Comparison of ENCODE assay signal across 1 cellular context in the genomic region with DNA sequence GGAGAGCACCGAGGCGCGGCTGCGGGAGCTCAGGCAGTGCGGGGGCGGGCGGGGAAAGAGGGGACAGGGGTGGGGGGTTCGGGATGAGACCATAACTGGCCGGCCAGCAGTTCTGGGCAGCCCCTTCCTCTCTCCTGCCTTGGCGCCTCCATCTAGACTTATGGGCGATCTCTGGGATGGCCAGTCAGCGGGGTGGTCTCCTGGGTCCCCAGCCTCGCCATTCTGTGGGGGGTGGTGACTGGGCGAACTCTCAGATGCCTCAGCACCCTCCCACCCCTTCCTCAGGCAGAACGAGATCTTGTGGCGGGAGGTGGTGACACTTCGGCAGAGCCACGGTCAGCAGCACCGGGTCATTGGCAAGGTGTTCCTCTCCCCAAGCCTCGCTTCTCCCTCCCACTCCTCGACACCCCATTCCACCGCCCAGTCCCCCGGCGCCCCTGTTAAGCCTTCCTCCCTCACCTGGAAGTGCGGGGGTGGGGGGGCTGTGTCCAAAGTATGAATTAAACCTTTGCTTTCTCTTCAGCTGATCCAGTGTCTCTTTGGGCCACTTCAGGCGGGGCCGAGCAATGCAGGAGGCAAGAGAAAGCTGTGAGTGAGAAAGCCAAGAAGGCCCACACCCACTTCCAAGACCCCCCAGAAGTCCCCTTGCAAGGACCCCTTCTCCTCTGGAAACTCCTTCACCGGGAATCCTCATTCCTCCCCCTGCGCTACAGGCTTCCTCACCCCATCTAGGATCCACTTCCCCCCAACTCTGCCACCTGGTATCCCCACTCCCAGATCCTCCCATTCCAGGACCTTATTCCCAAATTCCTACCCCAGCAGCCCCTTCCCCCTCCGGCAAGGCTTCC.
TF ChIP-seq lines count a peak whose summit lies in the region.

No MANE protein-coding gene starts in this region.

TF ChIP-seq in WTC11, 78 proteins besides CTCF, POLR2A, EP300 and RAD21:
- TF ChIP-seq, protein P1, sequence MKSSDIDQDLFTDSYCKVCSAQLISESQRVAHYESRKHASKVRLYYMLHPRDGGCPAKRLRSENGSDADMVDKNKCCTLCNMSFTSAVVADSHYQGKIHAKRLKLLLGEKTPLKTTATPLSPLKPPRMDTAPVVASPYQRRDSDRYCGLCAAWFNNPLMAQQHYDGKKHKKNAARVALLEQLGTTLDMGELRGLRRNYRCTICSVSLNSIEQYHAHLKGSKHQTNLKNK (CRISPR knock-in tag; IDR thresholded peaks at IDR 0.05) = no peak
- TF ChIP-seq, protein P2, sequence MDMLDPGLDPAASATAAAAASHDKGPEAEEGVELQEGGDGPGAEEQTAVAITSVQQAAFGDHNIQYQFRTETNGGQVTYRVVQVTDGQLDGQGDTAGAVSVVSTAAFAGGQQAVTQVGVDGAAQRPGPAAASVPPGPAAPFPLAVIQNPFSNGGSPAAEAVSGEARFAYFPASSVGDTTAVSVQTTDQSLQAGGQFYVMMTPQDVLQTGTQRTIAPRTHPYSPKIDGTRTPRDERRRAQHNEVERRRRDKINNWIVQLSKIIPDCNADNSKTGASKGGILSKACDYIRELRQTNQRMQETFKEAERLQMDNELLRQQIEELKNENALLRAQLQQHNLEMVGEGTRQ (CRISPR knock-in tag; IDR thresholded peaks at IDR 0.05) = no peak
- TF ChIP-seq, protein P3, sequence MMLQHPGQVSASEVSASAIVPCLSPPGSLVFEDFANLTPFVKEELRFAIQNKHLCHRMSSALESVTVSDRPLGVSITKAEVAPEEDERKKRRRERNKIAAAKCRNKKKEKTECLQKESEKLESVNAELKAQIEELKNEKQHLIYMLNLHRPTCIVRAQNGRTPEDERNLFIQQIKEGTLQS (CRISPR knock-in tag; conservative IDR thresholded peaks at IDR 0.05) = no peak
- TF ChIP-seq TEAD1 (CRISPR knock-in tag; IDR thresholded peaks at IDR 0.05) (no peak), RELA (CRISPR knock-in tag; IDR thresholded peaks at IDR 0.05; ENCODE audit: borderline replicate concordance) (no peak), HMGA2 (CRISPR knock-in tag; IDR thresholded peaks at IDR 0.05) (no peak), PRRX2 (CRISPR knock-in tag; IDR thresholded peaks at IDR 0.05) (no peak), ZNF396 (CRISPR knock-in tag; IDR thresholded peaks at IDR 0.05; ENCODE audit: borderline replicate concordance) (no peak), SMAD4 (CRISPR knock-in tag; IDR thresholded peaks at IDR 0.05) (no peak), FOXJ3 (CRISPR knock-in tag; IDR thresholded peaks at IDR 0.05; ENCODE audit: borderline replicate concordance) (no peak), GRHL2 (CRISPR knock-in tag; IDR thresholded peaks at IDR 0.05; ENCODE audit: insufficient replicate concordance, severe bottlenecking) (no peak), NR1H2 (CRISPR knock-in tag; IDR thresholded peaks at IDR 0.05) (no peak), EMX1 (CRISPR knock-in tag; IDR thresholded peaks at IDR 0.05) (no peak), NFYB (CRISPR knock-in tag; conservative IDR thresholded peaks at IDR 0.05; ENCODE audit: low read depth) (no peak), OVOL2 (CRISPR knock-in tag; IDR thresholded peaks at IDR 0.05; ENCODE audit: borderline replicate concordance) (no peak), TCF7 (CRISPR knock-in tag; IDR thresholded peaks at IDR 0.05; ENCODE audit: low read depth) (no peak)
- TF ChIP-seq, protein P4, sequence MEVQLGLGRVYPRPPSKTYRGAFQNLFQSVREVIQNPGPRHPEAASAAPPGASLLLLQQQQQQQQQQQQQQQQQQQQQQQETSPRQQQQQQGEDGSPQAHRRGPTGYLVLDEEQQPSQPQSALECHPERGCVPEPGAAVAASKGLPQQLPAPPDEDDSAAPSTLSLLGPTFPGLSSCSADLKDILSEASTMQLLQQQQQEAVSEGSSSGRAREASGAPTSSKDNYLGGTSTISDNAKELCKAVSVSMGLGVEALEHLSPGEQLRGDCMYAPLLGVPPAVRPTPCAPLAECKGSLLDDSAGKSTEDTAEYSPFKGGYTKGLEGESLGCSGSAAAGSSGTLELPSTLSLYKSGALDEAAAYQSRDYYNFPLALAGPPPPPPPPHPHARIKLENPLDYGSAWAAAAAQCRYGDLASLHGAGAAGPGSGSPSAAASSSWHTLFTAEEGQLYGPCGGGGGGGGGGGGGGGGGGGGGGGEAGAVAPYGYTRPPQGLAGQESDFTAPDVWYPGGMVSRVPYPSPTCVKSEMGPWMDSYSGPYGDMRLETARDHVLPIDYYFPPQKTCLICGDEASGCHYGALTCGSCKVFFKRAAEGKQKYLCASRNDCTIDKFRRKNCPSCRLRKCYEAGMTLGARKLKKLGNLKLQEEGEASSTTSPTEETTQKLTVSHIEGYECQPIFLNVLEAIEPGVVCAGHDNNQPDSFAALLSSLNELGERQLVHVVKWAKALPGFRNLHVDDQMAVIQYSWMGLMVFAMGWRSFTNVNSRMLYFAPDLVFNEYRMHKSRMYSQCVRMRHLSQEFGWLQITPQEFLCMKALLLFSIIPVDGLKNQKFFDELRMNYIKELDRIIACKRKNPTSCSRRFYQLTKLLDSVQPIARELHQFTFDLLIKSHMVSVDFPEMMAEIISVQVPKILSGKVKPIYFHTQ (CRISPR knock-in tag; IDR thresholded peaks at IDR 0.05) = no peak
- TF ChIP-seq, protein P5, sequence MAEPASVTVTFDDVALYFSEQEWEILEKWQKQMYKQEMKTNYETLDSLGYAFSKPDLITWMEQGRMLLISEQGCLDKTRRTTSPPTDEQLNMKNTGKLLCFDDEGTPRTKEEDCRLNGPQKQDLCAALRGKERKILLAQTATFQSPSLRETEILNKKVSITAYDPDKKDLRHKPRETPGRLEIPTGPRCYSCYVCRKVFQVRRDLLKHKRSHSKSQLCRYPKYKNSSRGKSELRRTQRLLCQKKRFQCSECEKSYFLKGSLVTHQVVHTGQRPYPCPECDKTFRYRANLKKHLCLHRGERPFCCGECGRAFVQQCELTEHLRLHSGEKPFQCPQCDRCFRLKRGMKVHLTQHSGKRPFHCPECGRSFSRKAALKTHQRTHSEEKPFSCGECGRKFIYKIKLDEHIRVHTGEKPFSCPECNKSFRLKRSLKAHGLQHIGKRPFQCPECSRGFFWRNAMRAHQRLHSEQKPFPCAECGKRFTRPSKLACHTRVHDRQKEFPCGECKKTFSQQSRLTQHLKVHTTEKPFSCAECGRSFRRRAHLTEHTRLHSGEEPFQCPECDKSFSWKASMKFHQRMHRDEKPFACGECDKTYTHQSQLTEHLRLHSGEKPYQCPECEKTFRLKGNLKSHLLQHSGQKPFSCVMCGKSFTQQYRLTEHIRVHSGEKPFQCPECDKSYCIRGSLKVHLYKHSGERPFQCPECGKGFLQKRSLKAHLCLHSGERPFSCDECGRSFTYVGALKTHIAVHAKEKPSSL (CRISPR knock-in tag; conservative IDR thresholded peaks at IDR 0.05) = no peak
- TF ChIP-seq, protein P6, sequence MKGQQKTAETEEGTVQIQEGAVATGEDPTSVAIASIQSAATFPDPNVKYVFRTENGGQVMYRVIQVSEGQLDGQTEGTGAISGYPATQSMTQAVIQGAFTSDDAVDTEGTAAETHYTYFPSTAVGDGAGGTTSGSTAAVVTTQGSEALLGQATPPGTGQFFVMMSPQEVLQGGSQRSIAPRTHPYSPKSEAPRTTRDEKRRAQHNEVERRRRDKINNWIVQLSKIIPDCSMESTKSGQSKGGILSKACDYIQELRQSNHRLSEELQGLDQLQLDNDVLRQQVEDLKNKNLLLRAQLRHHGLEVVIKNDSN (CRISPR knock-in tag; IDR thresholded peaks at IDR 0.05) = no peak
- TF ChIP-seq, protein P7, sequence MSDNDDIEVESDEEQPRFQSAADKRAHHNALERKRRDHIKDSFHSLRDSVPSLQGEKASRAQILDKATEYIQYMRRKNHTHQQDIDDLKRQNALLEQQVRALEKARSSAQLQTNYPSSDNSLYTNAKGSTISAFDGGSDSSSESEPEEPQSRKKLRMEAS (CRISPR knock-in tag; IDR thresholded peaks at IDR 0.05) = no peak
